Comparison of ENCODE assay signal across 17 cellular contexts in the genomic region with DNA sequence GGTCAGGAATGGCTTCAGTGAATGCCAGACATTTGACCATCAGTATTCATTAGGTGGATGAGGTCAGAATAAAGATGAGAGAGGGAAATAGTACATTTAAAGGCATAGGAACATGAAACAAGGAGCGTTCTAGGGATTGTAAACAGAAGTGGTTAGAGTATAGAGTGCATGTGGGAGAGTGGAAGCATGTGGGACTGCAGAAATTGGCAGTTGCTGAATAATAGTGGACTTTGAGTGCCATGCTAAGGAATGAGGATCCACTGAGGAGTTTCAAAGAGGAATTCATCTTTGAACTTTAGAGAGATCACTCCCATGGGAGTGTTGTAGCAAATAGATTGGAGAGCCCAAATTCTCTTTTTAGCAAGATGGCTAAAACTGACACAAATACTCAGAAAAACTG. TPM values are rescaled to one million over a fixed set of nuclear protein-coding genes. Genes with fewer than 3 reads are reported as not detected.
DNase-seq lines count a peak whose midpoint lies in the region; ATAC-seq and TF ChIP-seq lines count a peak whose summit lies in the region.
"Had no signal": no experiment of that assay in that cellular context is flagged by ENCODE, and none has a peak within 500 bp of the region (broad histone marks: within the 10 kb centered on the region; RNA-seq: fewer than 3 reads in every experiment).

No MANE protein-coding gene starts in this region.

- H3K18ac ChIP-seq in IMR-90 (ENCODE audit: low read depth, low read length): peak overlapping the region; percentile 28; the same call in 1 of the 2 replicates

- H4K5ac ChIP-seq in IMR-90 (ENCODE audit: low read depth, low read length): peak overlapping the region; percentile 20; the same call in 1 of the 2 replicates

- H3K27me3 Mint-ChIP-seq in Calu3 (ENCODE audit: unreplicated experiment): no peaks in the 10 kb centered on the region
- H3K27me3 Mint-ChIP-seq: B cell; CD4-positive, alpha-beta memory T cell had no signal

- H3K4me1 Mint-ChIP-seq in Calu3 (ENCODE audit: low read depth, unreplicated experiment): peaks cover 34% of the 10 kb centered on the region

- H2AFZ ChIP-seq in IMR-90 (replicated peaks; ENCODE audit: low read length, poor library complexity): no peak overlapping the region
- no peak overlapping the region for H2AFZ ChIP-seq in smooth muscle cell (ENCODE audit: low read depth)

- TF ChIP-seq RAD21 in IMR-90 (IDR thresholded peaks at IDR 0.05; ENCODE audit: low read length): no peak

- H3K4me3 Mint-ChIP-seq in Calu3 (ENCODE audit: low read depth, unreplicated experiment): no peak overlapping the region
- H3K4me3 Mint-ChIP-seq: B cell; CD4-positive, alpha-beta memory T cell; H9 had no signal

- dilution Hi-C loops in IMR-90 (cut with HindIII; ENCODE audit: low sequenced_read_pairs, unreplicated experiment): no loop called here

- H3K4me1 ChIP-seq in IMR-90 (ENCODE audit: control insufficient read depth, insufficient read depth, low read length): peaks cover 13% of the 10 kb centered on the region
- peaks cover 22% of the 10 kb centered on the region for H3K4me1 ChIP-seq in smooth muscle cell (ENCODE audit: low read depth)

- in situ Hi-C loops in IMR-90 (cut with MboI; ENCODE audit: low sequenced_read_pairs): no loop called here

- H3K36me3 ChIP-seq in IMR-90 (ENCODE audit: control insufficient read depth, insufficient read depth, low read length) (no peaks in the 10 kb centered on the region), smooth muscle cell (ENCODE audit: low read depth) (no peaks in the 10 kb centered on the region)

- POLR2A ChIA-PET in IMR-90 (lab: Charles Lee; ENCODE audit: unreplicated experiment): no interaction called here

- peaks cover 42% of the 10 kb centered on the region for H3K79me2 ChIP-seq in smooth muscle cell (ENCODE audit: low read depth)

- BruUV-seq in Calu3 (replicated peaks; lab: Mats Ljungman, UMichigan) (no TSS peak), IMR-90 (replicated peaks; lab: Mats Ljungman, UMichigan) (no TSS peak)

- H3K27me3 ChIP-seq in IMR-90 (ENCODE audit: control insufficient read depth, insufficient read depth, low read length): no peaks in the 10 kb centered on the region
- H3K27me3 ChIP-seq in smooth muscle cell (ENCODE audit: low read depth): no peaks in the 10 kb centered on the region

- peak overlapping the region; percentile 45; the same call in 1 of the 2 replicates for H3K14ac ChIP-seq in IMR-90 (replicated peaks; ENCODE audit: low read depth, low read length)

- peak overlapping the region; percentile 16; the same call in 1 of the 3 replicates for H2BK15ac ChIP-seq in IMR-90 (ENCODE audit: low read depth, low read length)

- H3K79me1 ChIP-seq in IMR-90 (ENCODE audit: low read depth in 1 of 2, low read length in 2 of 2): peaks cover 0 to 19% of the 10 kb centered on the region in 2 experiments; a peak in 3 of 4 replicates

- no peak for TF ChIP-seq POLR2A in IMR-90 (IDR thresholded peaks at IDR 0.05; ENCODE audit: low read depth, low read length)

- H2AK9ac ChIP-seq in IMR-90 (replicated peaks; ENCODE audit: low read depth, low read length, poor library complexity): no peak overlapping the region

- H3F3A ChIP-seq in smooth muscle cell (ENCODE audit: low read depth): peaks cover 23% of the 10 kb centered on the region

- peak overlapping the region; percentile 29 for H2BK5ac ChIP-seq in IMR-90 (ENCODE audit: low read depth, low read length, poor library complexity, severe bottlenecking)

- CTCF ChIA-PET in Calu3 (lab: Charles Lee): no interaction called here
- CTCF ChIA-PET in IMR-90 (lab: Yijun Ruan, JAX): no interaction called here

- H3K9ac ChIP-seq in IMR-90 (ENCODE audit: low read depth, low read length): no peak overlapping the region
- H3K9ac ChIP-seq in smooth muscle cell (ENCODE audit: low read depth): no peak overlapping the region
- H3K9ac ChIP-seq: KMS-11 had no signal

- peak overlapping the region; percentile 34; the same call in 1 of the 2 replicates for H2BK20ac ChIP-seq in IMR-90 (ENCODE audit: low read depth, low read length)

- H4K8ac ChIP-seq in IMR-90 (ENCODE audit: low read depth in 2 of 2, low read length in 2 of 2): no peak overlapping the region

- 60% methylated on average over 1 of the region's 1 CpG; no CpG with 5 or more reads in 1 of the 2 experiments for WGBS in IMR-90 (ENCODE audit: extremely low coverage in 2 of 2, insufficient read length in 1 of 2), 2 experiments
- 75% methylated on average over 1 of the region's 1 CpG for WGBS in smooth muscle cell (ENCODE audit: low lambda C conversion rate)

- peaks cover 5% of the 10 kb centered on the region for H3K36me3 Mint-ChIP-seq in Calu3 (ENCODE audit: insufficient read depth, unreplicated experiment)

- H3K27ac ChIP-seq in IMR-90 (ENCODE audit: insufficient read depth, low read length): no peak overlapping the region
- H3K27ac ChIP-seq in epithelial cell of prostate: peak overlapping the region; percentile 93
- peak overlapping the region; percentile 91 for H3K27ac ChIP-seq in smooth muscle cell (ENCODE audit: low read depth)
- H3K27ac ChIP-seq: KMS-11 had no signal

- H3K4ac ChIP-seq in IMR-90 (ENCODE audit: low read depth, low read length): peak overlapping the region; percentile 58; the same call in 1 of the 2 replicates

- TF ChIP-seq CTCF in Calu3 (IDR thresholded peaks at IDR 0.05; ENCODE audit: unreplicated experiment): no peak
- no peak for TF ChIP-seq CTCF in IMR-90 (conservative IDR thresholded peaks at IDR 0.05; ENCODE audit: low read depth, low read length)
- no peak for TF ChIP-seq CTCF in smooth muscle cell (IDR thresholded peaks at IDR 0.05; ENCODE audit: borderline replicate concordance, insufficient read depth, poor library complexity, severe bottlenecking)

- no peak overlapping the region for H3K56ac ChIP-seq in IMR-90 (ENCODE audit: extremely low read depth, insufficient read depth, low read length)

- DNase-seq in Calu3: no peak
- no peak for DNase-seq in IMR-90
- DNase-seq in epithelial cell of prostate (ENCODE audit: low read depth, low spot score): no peak
- no peak for DNase-seq in smooth muscle cell (lab: John Stamatoyannopoulos, UW; ENCODE audit: unreplicated experiment)
- DNase-seq in hippocampal formation (lab: John Stamatoyannopoulos, UW): no peak
- no peak for DNase-seq in dermis blood vessel endothelial cell
- DNase-seq: C1 segment of cervical spinal cord; CD4-positive, alpha-beta memory T cell; COR-L47; DND-41; GDM1; H9 had no signal

- H4K91ac ChIP-seq in IMR-90 (ENCODE audit: insufficient read depth, low read depth, low read length): no peak overlapping the region

- peak overlapping the region; percentile 75; the same call in 1 of the 2 replicates for H3K23ac ChIP-seq in IMR-90 (ENCODE audit: low read depth, low read length)

- no peaks in the 10 kb centered on the region for H3K9me3 Mint-ChIP-seq in Calu3 (ENCODE audit: low read depth, unreplicated experiment)

- no peak for ATAC-seq in IMR-90 (ENCODE audit: low read depth)
- no peak for ATAC-seq in GM19467 (IDR thresholded peaks at IDR 0.05; ENCODE audit: unreplicated experiment)

- H3K4me3 ChIP-seq in IMR-90 (ENCODE audit: insufficient read depth, low read depth, low read length) (no peak overlapping the region), smooth muscle cell (no peak overlapping the region)

- H2BK120ac ChIP-seq in IMR-90 (ENCODE audit: low read depth, low read length): peak overlapping the region; percentile 27; the same call in 1 of the 2 replicates

- H3K4me2 ChIP-seq in IMR-90 (ENCODE audit: low read depth, low read length) (no peak overlapping the region), smooth muscle cell (no peak overlapping the region)
- H3K4me2 ChIP-seq: KMS-11 had no signal

- intact Hi-C loops in Calu3 (cut with micrococcal nuclease; ENCODE audit: unreplicated experiment) (no loop called here), IMR-90 (cut with micrococcal nuclease) (no loop called here)

- peak overlapping the region; percentile 90; the same call in 1 of the 2 replicates for H2AK5ac ChIP-seq in IMR-90 (ENCODE audit: low read depth, low read length)

- H4K20me1 ChIP-seq in IMR-90 (ENCODE audit: insufficient read depth, low read length) (peaks cover 20% of the 10 kb centered on the region), smooth muscle cell (ENCODE audit: low read depth) (peaks cover 33% of the 10 kb centered on the region)

- H3K9me1 ChIP-seq in IMR-90 (ENCODE audit: insufficient read depth, low read length): peaks cover 11% of the 10 kb centered on the region

- no peaks in the 10 kb centered on the region for H3K9me3 ChIP-seq in IMR-90 (ENCODE audit: control insufficient read depth, insufficient read depth, low read length)
- no peaks in the 10 kb centered on the region for H3K9me3 ChIP-seq in smooth muscle cell (replicated peaks; ENCODE audit: low read depth)

- H3K27ac Mint-ChIP-seq in Calu3 (ENCODE audit: unreplicated experiment): peak overlapping the region; percentile 3
- H3K27ac Mint-ChIP-seq: B cell, H9 had no signal

TF ChIP-seq in IMR-90, 13 proteins besides CTCF, POLR2A, EP300 and RAD21:
- no peak for TF ChIP-seq MAFK (IDR thresholded peaks at IDR 0.05; ENCODE audit: low read depth, low read length)
- no peak for TF ChIP-seq FOS (IDR thresholded peaks at IDR 0.05; ENCODE audit: low read depth, low read length)
- no peak for TF ChIP-seq NFE2L2 (IDR thresholded peaks at IDR 0.05; ENCODE audit: low read depth, low read length)
- TF ChIP-seq RFX5 (IDR thresholded peaks at IDR 0.05; ENCODE audit: low read depth, low read length): no peak
- TF ChIP-seq MXI1 (IDR thresholded peaks at IDR 0.05; ENCODE audit: borderline replicate concordance, low read depth, low read length): no peak
- TF ChIP-seq RCOR1 (IDR thresholded peaks at IDR 0.05; ENCODE audit: insufficient replicate concordance, low read length): no peak
- no peak for TF ChIP-seq SMC3 (IDR thresholded peaks at IDR 0.05; ENCODE audit: low read depth, low read length)
- no peak for TF ChIP-seq CHD1 (IDR thresholded peaks at IDR 0.05; ENCODE audit: low read depth, low read length)

RNA-seq across cellular contexts. Expression of a gene that starts 7.9 kb away (rescaled TPM):
- 20.7 and 22.5 TPM in 2 replicates for total RNA-seq in Calu3 (2022)
- 23.3 and 28.1 TPM in 2 replicates for total RNA-seq in IMR-90 (2012; rRNA removed)
- polyA plus RNA-seq in IMR-90 (2012; rRNA removed): 3.0 and 3.6 TPM in 2 replicates
- 0.73 and 0.82 TPM in 2 replicates for polyA plus RNA-seq in IMR-90 (2012; cell fraction: cytosol; rRNA removed)
- 1.2 and 7.6 TPM in 2 replicates for polyA plus RNA-seq in IMR-90 (2012; cell fraction: nucleus; rRNA removed; ENCODE audit: low replicate concordance)
- total RNA-seq in smooth muscle cell: 13.6 and 17.6 TPM in 2 replicates
- polyA plus RNA-seq in smooth muscle cell: 2.2 and 3.2 TPM in 2 replicates
- total RNA-seq in dermis blood vessel endothelial cell: 27.6 and 36.2 TPM in 2 replicates

RNA-seq across cellular contexts. Expression of a gene that starts 25.3 kb away (rescaled TPM):
- total RNA-seq in Calu3 (2022): not detected in 2 replicates
- total RNA-seq in IMR-90 (2012; rRNA removed): not detected in 2 replicates
- polyA plus RNA-seq in IMR-90 (2012; rRNA removed): 0.37 and 0.80 TPM in 2 replicates
- 0.95 and 2.3 TPM in 2 replicates for polyA plus RNA-seq in IMR-90 (2012; cell fraction: cytosol; rRNA removed)
- 0.64 and 0.66 TPM in 2 replicates for polyA plus RNA-seq in IMR-90 (2012; cell fraction: nucleus; rRNA removed; ENCODE audit: low replicate concordance)
- 7.3 and 13.8 TPM in 2 replicates for total RNA-seq in smooth muscle cell
- polyA plus RNA-seq in smooth muscle cell: 71.4 and 98.6 TPM in 2 replicates
- 1.9 TPM in 1 of 2 replicates, not detected in the other for total RNA-seq in dermis blood vessel endothelial cell
- total RNA-seq: A172; B cell; CD4-positive, alpha-beta memory T cell; HT-29 had no signal
- polyA plus RNA-seq: CD4-positive, alpha-beta memory T cell had no signal
